Comparison of ENCODE assay signal across 29 cellular contexts in the genomic region with DNA sequence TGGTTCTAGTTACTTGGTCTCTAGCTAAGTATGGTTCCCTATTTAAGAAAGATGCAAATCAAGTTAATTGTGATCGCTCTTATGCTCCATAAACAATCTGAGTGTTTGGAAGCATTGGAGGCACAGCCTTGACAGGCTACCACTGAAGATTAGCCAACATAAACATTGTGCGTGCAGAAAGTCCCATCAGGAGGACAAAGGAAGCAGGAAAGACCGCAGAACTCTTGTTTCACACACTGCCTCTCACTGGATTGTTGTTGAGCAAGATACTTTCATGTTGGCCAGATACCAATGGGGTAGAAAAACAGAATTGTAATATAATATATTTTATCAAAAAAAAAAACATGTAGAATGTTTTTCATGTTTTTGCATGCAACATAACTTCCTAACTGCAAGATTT.
DNase-seq lines count a peak whose midpoint lies in the region; ATAC-seq, FAIRE-seq and TF ChIP-seq lines count a peak whose summit lies in the region.
"Had no signal": no experiment of that assay in that cellular context is flagged by ENCODE, and none has a peak within 500 bp of the region (broad histone marks: within the 10 kb centered on the region; RNA-seq: fewer than 3 reads in every experiment).

No MANE protein-coding gene starts in this region.

- no peaks in the 10 kb centered on the region for H3K9me3 ChIP-seq in astrocyte (ENCODE audit: insufficient read depth, low read depth, low read length)
- H3K9me3 ChIP-seq: adrenal gland, heart left ventricle, transverse colon had no signal

- no peaks in the 10 kb centered on the region for H3K9me3 Mint-ChIP-seq in astrocyte (ENCODE audit: unreplicated experiment)
- H3K9me3 Mint-ChIP-seq: CD8-positive, alpha-beta T cell had no signal

- TF ChIP-seq CTCF in astrocyte (IDR thresholded peaks at IDR 0.05; ENCODE audit: insufficient read depth, low read depth, low read length) (no peak), epithelial cell of esophagus (IDR thresholded peaks at IDR 0.05; ENCODE audit: insufficient read depth, low read depth, low read length, missing control alignments) (no peak)

- H3K79me2 ChIP-seq in astrocyte (ENCODE audit: insufficient read depth, low read length) = no peaks in the 10 kb centered on the region

- H2AFZ ChIP-seq in astrocyte (ENCODE audit: low read depth, low read length) = no peak overlapping the region
- H2AFZ ChIP-seq: GM23248, PC-9 had no signal

- no peak overlapping the region for H3K4me3 ChIP-seq in astrocyte (ENCODE audit: insufficient read depth, low read depth, low read length)
- no peak overlapping the region for H3K4me3 ChIP-seq in epithelial cell of esophagus (ENCODE audit: low read length)
- H3K4me3 ChIP-seq: adrenal gland, GM23248, heart left ventricle, PC-9, smooth muscle cell, transverse colon had no signal

- DNase-seq in AG08395 (ENCODE audit: low spot score) (peak; percentile 21), astrocyte (ENCODE audit: low read depth) (peak; percentile 42), epithelial cell of esophagus (ENCODE audit: low read depth) (peak; percentile 49), left kidney (ENCODE audit: low read depth, low spot score) (peak; percentile 61), DMS114 treated with DMSO at 0.1 percent for 48 hours (lab: John Stamatoyannopoulos, UW; ENCODE audit: unreplicated experiment) (no peak)
- no peak for DNase-seq in activated CD4-positive, alpha-beta T cell treated with anti-CD3 and anti-CD28 coated beads for 1 hour
- no peak for DNase-seq in activated T-cell treated with anti-CD3 and anti-CD28 coated beads, Interleukin-2, amount 50 U/mL, for 1 hour
- DNase-seq: activated CD4-positive, alpha-beta T cell treated with anti-CD3 and anti-CD28 coated beads for 48 hours; activated naive CD4-positive, alpha-beta T cell treated with Interleukin-2 at 50 U/mL for 16 hours; activated T-cell treated with anti-CD3 and anti-CD28 coated beads, Interleukin-2, amount 50 U/mL, for 48 hours; adrenal gland; caudate nucleus; CD8-positive, alpha-beta T cell; dermis blood vessel endothelial cell; DMS 273 treated with DMSO at 0.1 percent for 48 hours; foreskin keratinocyte; GM23248; heart left ventricle; naive B cell; NCI-H524 treated with DMSO at 0.1 percent for 48 hours; NK-92 treated with Interleukin-12 subunit alpha and Interleukin-12 subunit beta, amount 100 ng/mL, for 24 hours; occipital lobe; PC-9; SHP77; stimulated activated CD4-positive, alpha-beta T cell treated with anti-CD3 and anti-CD28 coated beads, Interleukin-2, amount 100 ng/mL, for 24 hours; transverse colon had no signal

- no peak overlapping the region for H3K4me2 ChIP-seq in astrocyte (ENCODE audit: low read length)
- H3K4me2 ChIP-seq: KMS-11, PC-9, smooth muscle cell had no signal

- FAIRE-seq in astrocyte (lab: Jason Lieb, UNC) = no peak

- H3K27ac Mint-ChIP-seq in astrocyte (ENCODE audit: unreplicated experiment) = no peak overlapping the region
- H3K27ac Mint-ChIP-seq: CD8-positive, alpha-beta T cell; naive B cell had no signal

- H3K27ac ChIP-seq in astrocyte (ENCODE audit: low read depth, low read length) = no peak overlapping the region
- H3K27ac ChIP-seq: adrenal gland, foreskin keratinocyte, GM23248, heart left ventricle, KMS-11, PC-9 had no signal

- no peaks in the 10 kb centered on the region for H3K4me1 ChIP-seq in astrocyte (ENCODE audit: insufficient read depth, low read length)
- H3K4me1 ChIP-seq: adrenal gland, foreskin keratinocyte had no signal

- no peaks in the 10 kb centered on the region for H4K20me1 ChIP-seq in astrocyte (ENCODE audit: insufficient read depth, low read length)

- no peak overlapping the region for H3K9ac ChIP-seq in astrocyte (ENCODE audit: low read length)
- H3K9ac ChIP-seq: GM23248, KMS-11 had no signal

- no peaks in the 10 kb centered on the region for H3K36me3 ChIP-seq in astrocyte (ENCODE audit: insufficient read depth, low read length)
- H3K36me3 ChIP-seq: adrenal gland, heart left ventricle, transverse colon had no signal

- H3K27me3 ChIP-seq in astrocyte (ENCODE audit: insufficient read depth, low read length) = no peaks in the 10 kb centered on the region
- H3K27me3 ChIP-seq: adrenal gland, foreskin keratinocyte, heart left ventricle, transverse colon had no signal

- ATAC-seq in HG02798 (IDR thresholded peaks at IDR 0.05; ENCODE audit: poor library complexity, unreplicated experiment) = no peak
- ATAC-seq: CD8-positive, alpha-beta T cell; foreskin keratinocyte; heart left ventricle had no signal

- no peaks in the 10 kb centered on the region for H3K4me1 Mint-ChIP-seq in astrocyte (ENCODE audit: low read depth, unreplicated experiment)
- H3K4me1 Mint-ChIP-seq: naive B cell had no signal

- H3K36me3 Mint-ChIP-seq in astrocyte (ENCODE audit: low read depth, unreplicated experiment) = no peaks in the 10 kb centered on the region
- H3K36me3 Mint-ChIP-seq: CD8-positive, alpha-beta T cell; naive B cell had no signal

- no peaks in the 10 kb centered on the region for H3K27me3 Mint-ChIP-seq in astrocyte (ENCODE audit: low read depth, unreplicated experiment)
- H3K27me3 Mint-ChIP-seq: naive B cell had no signal

- H3K4me3 Mint-ChIP-seq in astrocyte (ENCODE audit: unreplicated experiment) = no peak overlapping the region
- H3K4me3 Mint-ChIP-seq: CD8-positive, alpha-beta T cell; naive B cell had no signal

Comparison
In these comparisons a context has a peak if more than half of its experiments do, and no peak if none do; other contexts are left out.
1. DNase-seq: peak in AG08395 (single experiment), astrocyte (single experiment), epithelial cell of esophagus (single experiment) and left kidney (single experiment); none in DMS114 treated with DMSO at 0.1 percent for 48 hours (single experiment), activated CD4-positive, alpha-beta T cell treated with anti-CD3 and anti-CD28 coated beads for 1 hour (single experiment) and activated T-cell treated with anti-CD3 and anti-CD28 coated beads, Interleukin-2, amount 50 U/mL, for 1 hour (single experiment).